Comparison of ENCODE assay signal across 2 cellular contexts in genomic region chr4:47222276-47222675, GRCh38.
A peak's percentile ranks its signal among the peaks of the same experiment; 100 is the strongest.
TF ChIP-seq lines count a peak whose summit lies in the region.

No MANE protein-coding gene starts in this region.

TF ChIP-seq in IMR-90, 13 proteins besides CTCF, POLR2A, EP300 and RAD21:
- TF ChIP-seq CEBPB (IDR thresholded peaks at IDR 0.05; ENCODE audit: low read depth, low read length) (peak; percentile 49; the same call in 1 of the 2 replicates), USF2 (IDR thresholded peaks at IDR 0.05; ENCODE audit: low read depth, low read length) (peak; percentile 14; the same call in 1 of the 2 replicates), RCOR1 (IDR thresholded peaks at IDR 0.05; ENCODE audit: insufficient replicate concordance, low read length) (no peak)

TF ChIP-seq in SK-N-SH treated with all-trans-retinoic acid at 6 μM for 48 hours, 23 proteins besides CTCF, POLR2A, EP300 and RAD21:
- TF ChIP-seq CSDC2 (CRISPR knock-in tag; IDR thresholded peaks at IDR 0.05) (no peak), TOX (CRISPR knock-in tag; IDR thresholded peaks at IDR 0.05; ENCODE audit: borderline replicate concordance) (no peak), ZNF8 (CRISPR knock-in tag; IDR thresholded peaks at IDR 0.05) (no peak), PPARA (CRISPR knock-in tag; IDR thresholded peaks at IDR 0.05; ENCODE audit: borderline replicate concordance) (no peak), POU6F1 (CRISPR knock-in tag; IDR thresholded peaks at IDR 0.05; ENCODE audit: borderline replicate concordance, low read depth) (no peak), ISL1 (CRISPR knock-in tag; IDR thresholded peaks at IDR 0.05) (no peak), ZC3H10 (CRISPR knock-in tag; IDR thresholded peaks at IDR 0.05) (no peak), TCF4 (CRISPR knock-in tag; IDR thresholded peaks at IDR 0.05; ENCODE audit: borderline replicate concordance) (no peak), RARB (CRISPR knock-in tag; IDR thresholded peaks at IDR 0.05) (no peak), ARNTL (CRISPR knock-in tag; IDR thresholded peaks at IDR 0.05; ENCODE audit: borderline replicate concordance, low read depth) (no peak), BACH2 (CRISPR knock-in tag; IDR thresholded peaks at IDR 0.05; ENCODE audit: borderline replicate concordance) (no peak), ZNF565 (CRISPR knock-in tag; conservative IDR thresholded peaks at IDR 0.05; ENCODE audit: low read depth) (no peak), ZFP3 (CRISPR knock-in tag; IDR thresholded peaks at IDR 0.05) (no peak), ZFP30 (CRISPR knock-in tag; IDR thresholded peaks at IDR 0.05) (no peak), ESRRG (CRISPR knock-in tag; IDR thresholded peaks at IDR 0.05) (no peak)
- TF ChIP-seq, protein P1, sequence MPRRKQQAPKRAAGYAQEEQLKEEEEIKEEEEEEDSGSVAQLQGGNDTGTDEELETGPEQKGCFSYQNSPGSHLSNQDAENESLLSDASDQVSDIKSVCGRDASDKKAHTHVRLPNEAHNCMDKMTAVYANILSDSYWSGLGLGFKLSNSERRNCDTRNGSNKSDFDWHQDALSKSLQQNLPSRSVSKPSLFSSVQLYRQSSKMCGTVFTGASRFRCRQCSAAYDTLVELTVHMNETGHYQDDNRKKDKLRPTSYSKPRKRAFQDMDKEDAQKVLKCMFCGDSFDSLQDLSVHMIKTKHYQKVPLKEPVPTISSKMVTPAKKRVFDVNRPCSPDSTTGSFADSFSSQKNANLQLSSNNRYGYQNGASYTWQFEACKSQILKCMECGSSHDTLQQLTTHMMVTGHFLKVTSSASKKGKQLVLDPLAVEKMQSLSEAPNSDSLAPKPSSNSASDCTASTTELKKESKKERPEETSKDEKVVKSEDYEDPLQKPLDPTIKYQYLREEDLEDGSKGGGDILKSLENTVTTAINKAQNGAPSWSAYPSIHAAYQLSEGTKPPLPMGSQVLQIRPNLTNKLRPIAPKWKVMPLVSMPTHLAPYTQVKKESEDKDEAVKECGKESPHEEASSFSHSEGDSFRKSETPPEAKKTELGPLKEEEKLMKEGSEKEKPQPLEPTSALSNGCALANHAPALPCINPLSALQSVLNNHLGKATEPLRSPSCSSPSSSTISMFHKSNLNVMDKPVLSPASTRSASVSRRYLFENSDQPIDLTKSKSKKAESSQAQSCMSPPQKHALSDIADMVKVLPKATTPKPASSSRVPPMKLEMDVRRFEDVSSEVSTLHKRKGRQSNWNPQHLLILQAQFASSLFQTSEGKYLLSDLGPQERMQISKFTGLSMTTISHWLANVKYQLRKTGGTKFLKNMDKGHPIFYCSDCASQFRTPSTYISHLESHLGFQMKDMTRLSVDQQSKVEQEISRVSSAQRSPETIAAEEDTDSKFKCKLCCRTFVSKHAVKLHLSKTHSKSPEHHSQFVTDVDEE (CRISPR knock-in tag; IDR thresholded peaks at IDR 0.05): no peak
- TF ChIP-seq, protein P2, sequence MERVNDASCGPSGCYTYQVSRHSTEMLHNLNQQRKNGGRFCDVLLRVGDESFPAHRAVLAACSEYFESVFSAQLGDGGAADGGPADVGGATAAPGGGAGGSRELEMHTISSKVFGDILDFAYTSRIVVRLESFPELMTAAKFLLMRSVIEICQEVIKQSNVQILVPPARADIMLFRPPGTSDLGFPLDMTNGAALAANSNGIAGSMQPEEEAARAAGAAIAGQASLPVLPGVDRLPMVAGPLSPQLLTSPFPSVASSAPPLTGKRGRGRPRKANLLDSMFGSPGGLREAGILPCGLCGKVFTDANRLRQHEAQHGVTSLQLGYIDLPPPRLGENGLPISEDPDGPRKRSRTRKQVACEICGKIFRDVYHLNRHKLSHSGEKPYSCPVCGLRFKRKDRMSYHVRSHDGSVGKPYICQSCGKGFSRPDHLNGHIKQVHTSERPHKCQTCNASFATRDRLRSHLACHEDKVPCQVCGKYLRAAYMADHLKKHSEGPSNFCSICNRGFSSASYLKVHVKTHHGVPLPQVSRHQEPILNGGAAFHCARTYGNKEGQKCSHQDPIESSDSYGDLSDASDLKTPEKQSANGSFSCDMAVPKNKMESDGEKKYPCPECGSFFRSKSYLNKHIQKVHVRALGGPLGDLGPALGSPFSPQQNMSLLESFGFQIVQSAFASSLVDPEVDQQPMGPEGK (CRISPR knock-in tag; IDR thresholded peaks at IDR 0.05; ENCODE audit: borderline replicate concordance): no peak
